9 cellular contexts compared by ENCODE assay signal in the genomic region with DNA sequence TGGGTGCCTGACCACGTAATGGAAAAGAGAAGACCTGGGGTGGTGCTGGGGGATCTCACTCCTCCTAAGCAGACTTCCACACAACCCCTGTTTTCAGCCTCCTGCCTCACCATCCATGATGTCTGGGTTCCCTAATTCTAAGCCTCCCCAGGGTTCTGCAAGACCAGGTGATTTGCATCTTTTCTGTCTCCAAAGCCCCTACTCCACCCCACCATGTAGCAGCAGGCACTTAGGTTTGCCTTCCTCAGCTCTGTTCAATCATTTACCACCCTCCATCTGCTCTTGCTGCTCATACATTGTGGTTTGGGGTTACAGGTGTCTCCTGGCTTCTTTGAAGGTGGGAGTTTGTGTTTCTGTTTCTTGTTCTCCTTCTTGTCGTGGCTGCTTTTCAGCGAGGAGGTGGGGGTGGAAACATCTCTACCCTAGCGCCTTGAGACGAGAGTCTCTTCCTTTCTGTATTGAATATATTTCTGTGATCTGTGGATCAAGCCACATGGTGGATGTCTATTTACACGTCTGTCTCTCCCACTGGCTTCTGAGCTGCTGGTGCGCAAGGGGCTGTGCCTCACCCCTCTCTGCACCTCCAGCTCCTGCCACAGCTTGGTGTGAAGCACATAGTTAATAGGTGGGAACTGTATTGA. TPM values are rescaled to one million over a fixed set of nuclear protein-coding genes. Genes with fewer than 3 reads are reported as not detected.
DNase-seq lines count a peak whose midpoint lies in the region; ATAC-seq and TF ChIP-seq lines count a peak whose summit lies in the region.
"Had no signal": no experiment of that assay in that cellular context is flagged by ENCODE, and none has a peak within 500 bp of the region (broad histone marks: within the 10 kb centered on the region; RNA-seq: fewer than 3 reads in every experiment).

No MANE protein-coding gene starts in this region.

- ATAC-seq in GM18861 (IDR thresholded peaks at IDR 0.05; ENCODE audit: unreplicated experiment) = peak; percentile 81
- ATAC-seq in HG02938 (IDR thresholded peaks at IDR 0.05; ENCODE audit: unreplicated experiment) = peak; percentile 70
- peak; percentile 85 to 88 for ATAC-seq in naive thymus-derived CD8-positive, alpha-beta T cell

- peaks cover 0 to 4% (median 0%) of the 10 kb centered on the region in 9 donors for H3K9me3 Mint-ChIP-seq in naive thymus-derived CD8-positive, alpha-beta T cell
- H3K9me3 Mint-ChIP-seq in MCF 10A (ENCODE audit: unreplicated experiment) = no peaks in the 10 kb centered on the region

- CTCF ChIA-PET in MCF 10A (lab: Yijun Ruan, JAX) = interaction anchor here (0.7 kb wide), 1 partner anchor 362 kb away, joined by 3 read pairs; no protein-coding TSS in a partner anchor

- BruUV-seq in MCF 10A (replicated peaks; lab: Mats Ljungman, UMichigan) = no TSS peak

- no peaks in the 10 kb centered on the region for H3K27me3 Mint-ChIP-seq in naive thymus-derived CD8-positive, alpha-beta T cell
- peaks cover 36% of the 10 kb centered on the region for H3K27me3 Mint-ChIP-seq in MCF 10A (ENCODE audit: insufficient read depth, unreplicated experiment)

- H3K36me3 Mint-ChIP-seq in naive thymus-derived CD8-positive, alpha-beta T cell = peaks cover 0 to 26% (median 15%) of the 10 kb centered on the region in 3 donors
- H3K36me3 Mint-ChIP-seq in MCF 10A (ENCODE audit: insufficient read depth, unreplicated experiment) = peaks cover 7% of the 10 kb centered on the region

- intact Hi-C loops in MCF 10A (cut with micrococcal nuclease) = no loop called here

- peak overlapping the region; percentile 86 to 99 (median 97) for H3K27ac Mint-ChIP-seq in naive thymus-derived CD8-positive, alpha-beta T cell
- no peak overlapping the region for H3K27ac Mint-ChIP-seq in MCF 10A (ENCODE audit: low read depth, unreplicated experiment)

- DNase-seq in activated CD4-positive, alpha-beta T cell treated with anti-CD3 and anti-CD28 coated beads for 1 hour = peak; percentile 79
- DNase-seq in naive thymus-derived CD8-positive, alpha-beta T cell = peak in 9 of 10 donors; percentile 59 to 95 (median 83)
- DNase-seq in COR-L47 (lab: John Stamatoyannopoulos, UW) (no peak), AG08396 (ENCODE audit: low spot score) (no peak), MCF 10A (ENCODE audit: unreplicated experiment) (no peak), DMS53 treated with DMSO at 0.1 percent for 48 hours (lab: John Stamatoyannopoulos, UW; ENCODE audit: unreplicated experiment) (no peak)
- DNase-seq: IMR-90 had no signal

- TF ChIP-seq CTCF in MCF 10A (IDR thresholded peaks at IDR 0.05; ENCODE audit: unreplicated experiment) = no peak

- POLR2A ChIA-PET in naive thymus-derived CD8-positive, alpha-beta T cell (lab: Charles Lee) = interaction anchor here (0.7 to 31.6 kb wide), 10 partner anchors 14 to 271 kb away, joined by 3 to 1090 read pairs (median 4); a partner anchor contains a TSS
- POLR2A ChIA-PET in MCF 10A (lab: Yijun Ruan, JAX) = no interaction called here

- peak overlapping the region; percentile 67 to 91 (median 80) for H3K4me3 Mint-ChIP-seq in naive thymus-derived CD8-positive, alpha-beta T cell
- H3K4me3 Mint-ChIP-seq in MCF 10A (ENCODE audit: unreplicated experiment) = no peak overlapping the region

- peaks cover 48 to 96% (median 93%) of the 10 kb centered on the region in 4 donors for H3K4me1 Mint-ChIP-seq in naive thymus-derived CD8-positive, alpha-beta T cell
- H3K4me1 Mint-ChIP-seq in MCF 10A (ENCODE audit: insufficient read depth, unreplicated experiment) = no peaks in the 10 kb centered on the region

RNA-seq across cellular contexts. Expression of a gene that starts 6.6 kb away (rescaled TPM):
- total RNA-seq in naive thymus-derived CD8-positive, alpha-beta T cell = 10 to 100 TPM; 13.5 to 13.7 TPM
- polyA plus RNA-seq in naive thymus-derived CD8-positive, alpha-beta T cell = 1 to 10 TPM; 2.9 to 7.3 (median 4.2) TPM
- total RNA-seq in MCF 10A (2022) = not detected in 2 replicates

RNA-seq across cellular contexts. Expression of a gene that starts 25.2 kb away (rescaled TPM):
- total RNA-seq in naive thymus-derived CD8-positive, alpha-beta T cell = 100 to 1,000 TPM; 295 to 297 TPM
- polyA plus RNA-seq in naive thymus-derived CD8-positive, alpha-beta T cell = 1,000 to 10,000 TPM in 2 of 3 donors, 100 to 1,000 TPM in 1; 740 to 1,115 (median 1,110) TPM
- total RNA-seq in MCF 10A (2022) = 42.4 and 52.6 TPM in 2 replicates

RNA-seq across cellular contexts. Expression of a gene that starts 30.8 kb away (rescaled TPM):
- total RNA-seq in naive thymus-derived CD8-positive, alpha-beta T cell = 10 to 100 TPM; 24.6 to 25.7 TPM
- 1 to 10 TPM in 2 of 3 donors, under 1 TPM in 1; 0.68 to 4.0 (median 1.7) TPM for polyA plus RNA-seq in naive thymus-derived CD8-positive, alpha-beta T cell
- 6.6 and 11.6 TPM in 2 replicates for total RNA-seq in MCF 10A (2022)

Comparison
In these comparisons a context has a peak if more than half of its experiments do, and no peak if none do; other contexts are left out.
1. DNase-seq: peak in activated CD4-positive, alpha-beta T cell treated with anti-CD3 and anti-CD28 coated beads for 1 hour (single experiment) and naive thymus-derived CD8-positive, alpha-beta T cell (9 of 10); none in COR-L47 (single experiment), AG08396 (single experiment), MCF 10A (single experiment) and DMS53 treated with DMSO at 0.1 percent for 48 hours (single experiment).
2. RNA of a gene that starts 6.6 kb away (total RNA-seq): 13.5 to 13.7 TPM in naive thymus-derived CD8-positive, alpha-beta T cell; not detected in MCF 10A; every median in the first group is over 10 times any median in the second.
3. Peak in every context shown above with its lines, with median percentiles within 50 percentile points of each other: ATAC-seq.